9 cellular contexts compared by ENCODE assay signal in the genomic region with DNA sequence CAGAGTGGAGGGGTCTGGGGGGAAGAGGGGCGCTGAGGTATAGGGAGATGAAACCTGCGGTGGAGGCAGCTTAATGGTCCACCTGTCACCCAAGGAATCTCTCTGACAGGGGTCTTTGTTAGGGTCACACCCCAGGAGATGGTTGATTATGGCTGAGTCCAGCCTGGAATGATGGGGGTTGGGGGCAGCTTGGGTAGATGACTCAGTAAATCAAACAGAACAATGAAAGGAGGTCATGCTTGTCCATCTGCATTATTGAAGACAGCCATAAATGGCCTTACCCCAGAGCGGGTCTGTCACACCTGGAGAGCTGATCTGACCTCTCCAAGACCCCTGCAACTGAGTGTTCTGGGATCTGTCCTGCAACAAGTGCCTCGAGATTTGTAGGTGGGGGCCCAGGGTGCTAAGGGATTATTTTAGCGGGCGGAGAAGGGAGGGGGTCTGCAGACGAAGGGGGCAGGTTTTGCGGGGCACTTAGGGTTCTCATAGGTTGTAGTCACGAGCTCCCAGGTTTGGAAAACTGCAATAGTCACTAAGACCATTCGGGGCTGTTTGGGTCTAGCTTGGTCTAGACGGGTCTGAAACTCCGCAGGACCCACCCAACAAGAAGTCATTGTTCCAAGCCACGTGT. TPM values are rescaled to one million over a fixed set of nuclear protein-coding genes. Genes with fewer than 3 reads are reported as not detected.
DNase-seq lines count a peak whose midpoint lies in the region; ATAC-seq lines count a peak whose summit lies in the region.
"Had no signal": no experiment of that assay in that cellular context is flagged by ENCODE, and none has a peak within 500 bp of the region (broad histone marks: within the 10 kb centered on the region; RNA-seq: fewer than 3 reads in every experiment).

No MANE protein-coding gene starts in this region.

- no peak for ATAC-seq in central memory CD8-positive, alpha-beta T cell (replicated peaks; ENCODE audit: extremely low read depth, poor library complexity, severe bottlenecking)
- no peak for ATAC-seq in naive thymus-derived CD8-positive, alpha-beta T cell
- no peak for ATAC-seq in GM21619 (IDR thresholded peaks at IDR 0.05; ENCODE audit: unreplicated experiment)
- ATAC-seq in HG03442 (IDR thresholded peaks at IDR 0.05; ENCODE audit: unreplicated experiment) = no peak

- no peak for DNase-seq in central memory CD8-positive, alpha-beta T cell (ENCODE audit: low spot score in 2 of 2)
- no peak for DNase-seq in naive thymus-derived CD8-positive, alpha-beta T cell
- DNase-seq in H4 (ENCODE audit: low spot score) (no peak), pons (ENCODE audit: low spot score) (no peak)
- DNase-seq: brain microvascular endothelial cell had no signal

- H3K9me3 ChIP-seq in BLaER1 (no peaks in the 10 kb centered on the region), HUES48 (ENCODE audit: control insufficient read depth, insufficient read depth, low read length) (no peaks in the 10 kb centered on the region)

- H3K27me3 Mint-ChIP-seq in central memory CD8-positive, alpha-beta T cell = peaks cover 78% of the 10 kb centered on the region
- peaks cover 32 to 62% (median 52%) of the 10 kb centered on the region in 5 donors for H3K27me3 Mint-ChIP-seq in naive thymus-derived CD8-positive, alpha-beta T cell

- H3K4me3 ChIP-seq in BLaER1 (peak overlapping the region; percentile 83; the same call in 1 of the 2 replicates), HUES48 (ENCODE audit: low read depth, low read length) (peak overlapping the region; percentile 76)

- no peak overlapping the region for H3K27ac ChIP-seq in BLaER1
- H3K27ac ChIP-seq in HUES48 (ENCODE audit: low read depth, low read length) = peak overlapping the region; percentile 78
- H3K27ac ChIP-seq: brain microvascular endothelial cell had no signal

- peaks cover 48% of the 10 kb centered on the region for H3K4me1 ChIP-seq in BLaER1
- H3K4me1 ChIP-seq in HUES48 (ENCODE audit: control insufficient read depth, insufficient read depth, low read length) = peaks cover 27% of the 10 kb centered on the region

- peaks cover 14% of the 10 kb centered on the region for H3K4me1 Mint-ChIP-seq in central memory CD8-positive, alpha-beta T cell
- H3K4me1 Mint-ChIP-seq in naive thymus-derived CD8-positive, alpha-beta T cell = peaks cover 12 to 36% (median 30%) of the 10 kb centered on the region in 4 donors

- no peaks in the 10 kb centered on the region for H3K9me3 Mint-ChIP-seq in central memory CD8-positive, alpha-beta T cell
- H3K9me3 Mint-ChIP-seq in naive thymus-derived CD8-positive, alpha-beta T cell = peaks cover 0 to 2% (median 0%) of the 10 kb centered on the region in 9 donors

- POLR2A ChIA-PET in naive thymus-derived CD8-positive, alpha-beta T cell (lab: Charles Lee) = no interaction called here

- H3K36me3 Mint-ChIP-seq in central memory CD8-positive, alpha-beta T cell (ENCODE audit: insufficient read depth) = no peaks in the 10 kb centered on the region
- peaks cover 0 to 5% (median 0%) of the 10 kb centered on the region in 3 donors for H3K36me3 Mint-ChIP-seq in naive thymus-derived CD8-positive, alpha-beta T cell

- H3K4me3 Mint-ChIP-seq in central memory CD8-positive, alpha-beta T cell = peak overlapping the region; percentile 78
- H3K4me3 Mint-ChIP-seq in naive thymus-derived CD8-positive, alpha-beta T cell = peak overlapping the region; percentile 78 to 91 (median 87)

- peak overlapping the region; percentile 95 for H3K4me2 ChIP-seq in BLaER1

- peaks cover 35% of the 10 kb centered on the region for H4K20me1 ChIP-seq in BLaER1

- H3K36me3 ChIP-seq in BLaER1 (peaks cover under 1% of the 10 kb centered on the region; the same call in 1 of the 2 replicates), HUES48 (ENCODE audit: control insufficient read depth, insufficient read depth, low read length) (no peaks in the 10 kb centered on the region; the same call in 1 of the 2 replicates)
- H3K36me3 ChIP-seq: brain microvascular endothelial cell had no signal

- no peak overlapping the region for H3K27ac Mint-ChIP-seq in central memory CD8-positive, alpha-beta T cell (ENCODE audit: low read depth)
- H3K27ac Mint-ChIP-seq in naive thymus-derived CD8-positive, alpha-beta T cell = peak overlapping the region in 2 of 10 donors; percentile 21 to 72

- H3K27me3 ChIP-seq in BLaER1 = peaks cover 55% of the 10 kb centered on the region
- peaks cover 22% of the 10 kb centered on the region for H3K27me3 ChIP-seq in HUES48 (ENCODE audit: control insufficient read depth, insufficient read depth, low read length)
- H3K27me3 ChIP-seq: brain microvascular endothelial cell had no signal

- no peak overlapping the region for H3K9ac ChIP-seq in BLaER1
- H3K9ac ChIP-seq in HUES48 (ENCODE audit: low read depth, low read length) = peak overlapping the region; percentile 90

RNA-seq across cellular contexts. Expression of a gene that starts 0.8 kb away (rescaled TPM):
- not detected for total RNA-seq in naive thymus-derived CD8-positive, alpha-beta T cell
- under 1 TPM in 2 of 3 donors, not detected in 1; 0.15 to 0.48 TPM for polyA plus RNA-seq in naive thymus-derived CD8-positive, alpha-beta T cell
- total RNA-seq in H4 (2014; rRNA removed; shearing (Covaris generic)) = 11.6 and 14.7 TPM in 2 replicates
